ENCODE assay signal across 19 cellular contexts in genomic region chr3:126053949-126054569, GRCh38. TPM values are rescaled to one million over a fixed set of nuclear protein-coding genes. Genes with fewer than 3 reads are reported as not detected.
A peak's percentile ranks its signal among the peaks of the same experiment; 100 is the strongest.
DNase-seq lines count a peak whose midpoint lies in the region; ATAC-seq and TF ChIP-seq lines count a peak whose summit lies in the region.
"Had no signal": no experiment of that assay in that cellular context is flagged by ENCODE, and none has a peak within 500 bp of the region (broad histone marks: within the 10 kb centered on the region; RNA-seq: fewer than 3 reads in every experiment).

No MANE protein-coding gene starts in this region.

- CTCF ChIA-PET in activated CD4-positive, alpha-beta T cell treated with anti-CD3 and anti-CD28 coated beads for 36 hours (lab: Charles Lee), result no interaction called here
- CTCF ChIA-PET in activated CD4-positive, alpha-beta T cell treated with anti-CD3 and anti-CD28 coated beads, Interleukin-2, amount 10 ng/mL, durations not matched to agents 7 days and 5 days (lab: Charles Lee), result no interaction called here

- intact Hi-C loops in activated CD4-positive, alpha-beta T cell treated with anti-CD3 and anti-CD28 coated beads for 36 hours (cut with DNase I, micrococcal nuclease), result no loop called here
- intact Hi-C loops in upper lobe of right lung (cut with DNase I), result no loop called here
- intact Hi-C loops in sigmoid colon (cut with DNase I), result no loop called here

- H3K27ac ChIP-seq in upper lobe of right lung (no peak overlapping the region), sigmoid colon (no peak overlapping the region)

- peaks cover 25% of the 10 kb centered on the region for H3K4me1 Mint-ChIP-seq in activated CD4-positive, alpha-beta T cell treated with anti-CD3 and anti-CD28 coated beads for 36 hours
- peaks cover 19% of the 10 kb centered on the region for H3K4me1 Mint-ChIP-seq in activated CD4-positive, alpha-beta T cell treated with anti-CD3 and anti-CD28 coated beads, Interleukin-2, amount 10 ng/mL, durations not matched to agents 7 days and 5 days
- H3K4me1 Mint-ChIP-seq in stimulated activated naive CD8-positive, alpha-beta T cell treated with anti-CD3 and anti-CD28 coated beads, Interleukin-15, amount 100 ng/mL, for 72 hours, result peaks cover 27% of the 10 kb centered on the region
- peaks cover 24% of the 10 kb centered on the region for H3K4me1 Mint-ChIP-seq in memory B cell

- no peaks in the 10 kb centered on the region for H3K4me1 ChIP-seq in upper lobe of right lung
- H3K4me1 ChIP-seq in sigmoid colon, result no peaks in the 10 kb centered on the region

- in situ Hi-C loops in GM13977 (cut with MboI; ENCODE audit: low pct_unique_long_range_greater_than_20kb, low sequenced_read_pairs, unreplicated experiment), result no loop called here

- H3K9me3 ChIP-seq in upper lobe of right lung (no peaks in the 10 kb centered on the region), sigmoid colon (no peaks in the 10 kb centered on the region)

- no peaks in the 10 kb centered on the region for H3K27me3 Mint-ChIP-seq in activated CD4-positive, alpha-beta T cell treated with anti-CD3 and anti-CD28 coated beads for 36 hours
- no peaks in the 10 kb centered on the region for H3K27me3 Mint-ChIP-seq in activated CD4-positive, alpha-beta T cell treated with anti-CD3 and anti-CD28 coated beads, Interleukin-2, amount 10 ng/mL, durations not matched to agents 7 days and 5 days
- H3K27me3 Mint-ChIP-seq in stimulated activated naive CD8-positive, alpha-beta T cell treated with anti-CD3 and anti-CD28 coated beads, Interleukin-15, amount 100 ng/mL, for 72 hours, result no peaks in the 10 kb centered on the region
- no peaks in the 10 kb centered on the region for H3K27me3 Mint-ChIP-seq in memory B cell

- TF ChIP-seq CTCF in upper lobe of right lung (IDR thresholded peaks at IDR 0.05) (no peak), GM13977 (IDR thresholded peaks at IDR 0.05; ENCODE audit: extremely low read depth, insufficient read depth, missing control alignments) (no peak), sigmoid colon (IDR thresholded peaks at IDR 0.05) (no peak)

- H3K9me3 Mint-ChIP-seq in activated CD4-positive, alpha-beta T cell treated with anti-CD3 and anti-CD28 coated beads for 36 hours (ENCODE audit: low read depth), result no peaks in the 10 kb centered on the region
- H3K9me3 Mint-ChIP-seq in activated CD4-positive, alpha-beta T cell treated with anti-CD3 and anti-CD28 coated beads, Interleukin-2, amount 10 ng/mL, durations not matched to agents 7 days and 5 days, result no peaks in the 10 kb centered on the region
- H3K9me3 Mint-ChIP-seq in stimulated activated naive CD8-positive, alpha-beta T cell treated with anti-CD3 and anti-CD28 coated beads, Interleukin-15, amount 100 ng/mL, for 72 hours, result no peaks in the 10 kb centered on the region
- no peaks in the 10 kb centered on the region for H3K9me3 Mint-ChIP-seq in memory B cell
- H3K9me3 Mint-ChIP-seq: HFFc6 had no signal

- TF ChIP-seq POLR2A in sigmoid colon (IDR thresholded peaks at IDR 0.05), result no peak

- POLR2A ChIA-PET in activated CD4-positive, alpha-beta T cell treated with anti-CD3 and anti-CD28 coated beads for 36 hours (lab: Charles Lee), result no interaction called here
- POLR2A ChIA-PET in activated CD4-positive, alpha-beta T cell treated with anti-CD3 and anti-CD28 coated beads, Interleukin-2, amount 10 ng/mL, durations not matched to agents 7 days and 5 days (lab: Charles Lee), result no interaction called here

- ATAC-seq in activated CD4-positive, alpha-beta T cell treated with anti-CD3 and anti-CD28 coated beads for 36 hours, result peak; percentile 65
- peak; percentile 44 for ATAC-seq in stimulated activated naive CD8-positive, alpha-beta T cell treated with anti-CD3 and anti-CD28 coated beads, Interleukin-15, amount 100 ng/mL, for 72 hours
- no peak for ATAC-seq in stimulated activated naive CD8-positive, alpha-beta T cell treated with anti-CD3 and anti-CD28 coated beads, Interleukin-15, Interleukin-2, amounts not matched to agents 100 U/mL and 50 U/mL, for 24 hours
- ATAC-seq in memory B cell (ENCODE audit: low read depth), result no peak
- no peak for ATAC-seq in upper lobe of right lung
- ATAC-seq: GM12878 had no signal

- no peak overlapping the region for H3K27ac Mint-ChIP-seq in activated CD4-positive, alpha-beta T cell treated with anti-CD3 and anti-CD28 coated beads for 36 hours
- H3K27ac Mint-ChIP-seq in activated CD4-positive, alpha-beta T cell treated with anti-CD3 and anti-CD28 coated beads, Interleukin-2, amount 10 ng/mL, durations not matched to agents 7 days and 5 days, result no peak overlapping the region
- H3K27ac Mint-ChIP-seq in stimulated activated naive CD8-positive, alpha-beta T cell treated with anti-CD3 and anti-CD28 coated beads, Interleukin-15, amount 100 ng/mL, for 72 hours, result peak overlapping the region in 1 of 2 donors; percentile 55
- peak overlapping the region; percentile 24 for H3K27ac Mint-ChIP-seq in memory B cell
- H3K27ac Mint-ChIP-seq: HFFc6 had no signal

- no peak overlapping the region for H3K4me3 ChIP-seq in upper lobe of right lung
- no peak overlapping the region for H3K4me3 ChIP-seq in sigmoid colon
- H3K4me3 ChIP-seq: GM12878 had no signal

- 95% methylated on average over 6 of the region's 6 CpGs for WGBS in sigmoid colon, 2 donors

- H3K36me3 ChIP-seq in upper lobe of right lung, result no peaks in the 10 kb centered on the region
- H3K36me3 ChIP-seq in sigmoid colon, result peaks cover 0 to 19% (median 3%) of the 10 kb centered on the region in 4 donors

- DNase-seq in activated CD4-positive, alpha-beta T cell treated with anti-CD3 and anti-CD28 coated beads for 36 hours, result peak; percentile 16
- no peak for DNase-seq in activated CD4-positive, alpha-beta T cell treated with anti-CD3 and anti-CD28 coated beads, Interleukin-2, amount 10 ng/mL, durations not matched to agents 7 days and 5 days
- DNase-seq in stimulated activated naive CD8-positive, alpha-beta T cell treated with anti-CD3 and anti-CD28 coated beads, Interleukin-15, amount 100 ng/mL, for 72 hours, result no peak
- DNase-seq in stimulated activated naive CD8-positive, alpha-beta T cell treated with anti-CD3 and anti-CD28 coated beads, Interleukin-15, Interleukin-2, amounts not matched to agents 100 U/mL and 50 U/mL, for 24 hours, result no peak
- DNase-seq in memory B cell (ENCODE audit: low spot score in 2 of 2) (no peak), upper lobe of right lung (peak; percentile 12), GM13977 (ENCODE audit: low spot score) (no peak), sigmoid colon (no peak)
- DNase-seq: 8988T, DMS 273 treated with DMSO at 0.1 percent for 48 hours, GDM1, HFFc6, KBM-7, NCI-H1436, NCI-H2029 treated with DMSO at 0.1 percent for 48 hours, NCI-H2171 treated with DMSO at 0.1 percent for 48 hours, NCI-H774, RPMI8226 had no signal

- H3K27me3 ChIP-seq in upper lobe of right lung (no peaks in the 10 kb centered on the region), sigmoid colon (no peaks in the 10 kb centered on the region)

- no peak for TF ChIP-seq EP300 in sigmoid colon (IDR thresholded peaks at IDR 0.05)

- H3K36me3 Mint-ChIP-seq in activated CD4-positive, alpha-beta T cell treated with anti-CD3 and anti-CD28 coated beads for 36 hours (ENCODE audit: low read depth), result no peaks in the 10 kb centered on the region
- no peaks in the 10 kb centered on the region for H3K36me3 Mint-ChIP-seq in activated CD4-positive, alpha-beta T cell treated with anti-CD3 and anti-CD28 coated beads, Interleukin-2, amount 10 ng/mL, durations not matched to agents 7 days and 5 days (ENCODE audit: low read depth)
- peaks cover 9% of the 10 kb centered on the region for H3K36me3 Mint-ChIP-seq in memory B cell

- H3K4me3 Mint-ChIP-seq in activated CD4-positive, alpha-beta T cell treated with anti-CD3 and anti-CD28 coated beads for 36 hours, result no peak overlapping the region
- no peak overlapping the region for H3K4me3 Mint-ChIP-seq in activated CD4-positive, alpha-beta T cell treated with anti-CD3 and anti-CD28 coated beads, Interleukin-2, amount 10 ng/mL, durations not matched to agents 7 days and 5 days
- no peak overlapping the region for H3K4me3 Mint-ChIP-seq in stimulated activated naive CD8-positive, alpha-beta T cell treated with anti-CD3 and anti-CD28 coated beads, Interleukin-15, amount 100 ng/mL, for 72 hours
- no peak overlapping the region for H3K4me3 Mint-ChIP-seq in memory B cell
- H3K4me3 Mint-ChIP-seq: HFFc6 had no signal

RNA-seq across cellular contexts. Expression of gene SLC41A3, which starts 29.9 kb away (rescaled TPM):
- total RNA-seq in activated CD4-positive, alpha-beta T cell treated with anti-CD3 and anti-CD28 coated beads for 36 hours, result 10 to 100 TPM; 23.1 to 26.6 TPM
- 10 to 100 TPM; 26.0 to 31.1 TPM for total RNA-seq in activated CD4-positive, alpha-beta T cell treated with anti-CD3 and anti-CD28 coated beads, Interleukin-2, amount 10 ng/mL, durations not matched to agents 7 days and 5 days
- total RNA-seq in upper lobe of right lung (30.8 TPM), sigmoid colon (10 to 100 TPM; 28.9 to 59.5 (median 42.1) TPM)
- polyA plus RNA-seq in sigmoid colon, result 10 to 100 TPM in 2 of 3 donors, 1 to 10 TPM in 1; 5.1 to 27.6 (median 19.8) TPM

Comparison
In these comparisons a context has a peak if more than half of its experiments do, and no peak if none do; other contexts are left out.
1. ATAC-seq: peak in activated CD4-positive, alpha-beta T cell treated with anti-CD3 and anti-CD28 coated beads for 36 hours (single experiment) and stimulated activated naive CD8-positive, alpha-beta T cell treated with anti-CD3 and anti-CD28 coated beads, Interleukin-15, amount 100 ng/mL, for 72 hours (single experiment); none in stimulated activated naive CD8-positive, alpha-beta T cell treated with anti-CD3 and anti-CD28 coated beads, Interleukin-15, Interleukin-2, amounts not matched to agents 100 U/mL and 50 U/mL, for 24 hours (single experiment), memory B cell (single experiment) and upper lobe of right lung (single experiment).
2. DNase-seq: peak in activated CD4-positive, alpha-beta T cell treated with anti-CD3 and anti-CD28 coated beads for 36 hours (single experiment) and upper lobe of right lung (single experiment); none in activated CD4-positive, alpha-beta T cell treated with anti-CD3 and anti-CD28 coated beads, Interleukin-2, amount 10 ng/mL, durations not matched to agents 7 days and 5 days (single experiment), stimulated activated naive CD8-positive, alpha-beta T cell treated with anti-CD3 and anti-CD28 coated beads, Interleukin-15, amount 100 ng/mL, for 72 hours (0 of 2), stimulated activated naive CD8-positive, alpha-beta T cell treated with anti-CD3 and anti-CD28 coated beads, Interleukin-15, Interleukin-2, amounts not matched to agents 100 U/mL and 50 U/mL, for 24 hours (single experiment), memory B cell (0 of 2), GM13977 (single experiment) and sigmoid colon (single experiment).